Comparison of ENCODE assay signal across 2 cellular contexts in the genomic region with DNA sequence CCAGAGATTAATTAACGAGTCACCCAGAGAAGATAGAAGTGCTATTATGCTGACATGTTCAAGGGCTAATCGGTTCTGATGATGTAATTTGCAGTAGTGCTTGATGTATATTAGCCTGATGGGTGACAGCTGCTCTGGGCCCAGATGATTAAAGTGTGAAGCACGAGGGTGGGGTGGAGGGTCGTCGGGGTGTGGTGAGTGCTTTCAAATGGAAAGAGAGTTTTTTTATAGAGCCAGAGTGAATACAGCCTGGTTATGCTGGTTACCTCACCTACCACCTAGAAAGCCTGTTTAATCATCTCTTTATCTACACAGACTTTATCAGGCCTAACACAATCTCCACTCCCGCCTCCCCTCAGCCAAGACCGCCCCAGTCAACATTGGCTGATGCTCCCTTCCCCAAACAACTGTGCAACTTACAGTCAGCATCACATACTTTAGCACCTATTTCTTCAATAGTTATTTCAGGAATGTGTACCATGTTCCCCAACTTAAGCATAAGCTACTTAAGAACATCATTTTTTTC.
TF ChIP-seq lines count a peak whose summit lies in the region.

No MANE protein-coding gene starts in this region.

TF ChIP-seq in HCT116, 20 proteins besides CTCF, POLR2A, EP300 and RAD21:
- TF ChIP-seq JUND (IDR thresholded peaks at IDR 0.05) (no peak), POLR2AphosphoS5 (IDR thresholded peaks at IDR 0.05; ENCODE audit: low read depth, low read length) (no peak)
- TF ChIP-seq, protein P1, sequence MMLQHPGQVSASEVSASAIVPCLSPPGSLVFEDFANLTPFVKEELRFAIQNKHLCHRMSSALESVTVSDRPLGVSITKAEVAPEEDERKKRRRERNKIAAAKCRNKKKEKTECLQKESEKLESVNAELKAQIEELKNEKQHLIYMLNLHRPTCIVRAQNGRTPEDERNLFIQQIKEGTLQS (IDR thresholded peaks at IDR 0.05) = peak; percentile 20; the same call in 1 of the 2 replicates
- TF ChIP-seq, protein P2, sequence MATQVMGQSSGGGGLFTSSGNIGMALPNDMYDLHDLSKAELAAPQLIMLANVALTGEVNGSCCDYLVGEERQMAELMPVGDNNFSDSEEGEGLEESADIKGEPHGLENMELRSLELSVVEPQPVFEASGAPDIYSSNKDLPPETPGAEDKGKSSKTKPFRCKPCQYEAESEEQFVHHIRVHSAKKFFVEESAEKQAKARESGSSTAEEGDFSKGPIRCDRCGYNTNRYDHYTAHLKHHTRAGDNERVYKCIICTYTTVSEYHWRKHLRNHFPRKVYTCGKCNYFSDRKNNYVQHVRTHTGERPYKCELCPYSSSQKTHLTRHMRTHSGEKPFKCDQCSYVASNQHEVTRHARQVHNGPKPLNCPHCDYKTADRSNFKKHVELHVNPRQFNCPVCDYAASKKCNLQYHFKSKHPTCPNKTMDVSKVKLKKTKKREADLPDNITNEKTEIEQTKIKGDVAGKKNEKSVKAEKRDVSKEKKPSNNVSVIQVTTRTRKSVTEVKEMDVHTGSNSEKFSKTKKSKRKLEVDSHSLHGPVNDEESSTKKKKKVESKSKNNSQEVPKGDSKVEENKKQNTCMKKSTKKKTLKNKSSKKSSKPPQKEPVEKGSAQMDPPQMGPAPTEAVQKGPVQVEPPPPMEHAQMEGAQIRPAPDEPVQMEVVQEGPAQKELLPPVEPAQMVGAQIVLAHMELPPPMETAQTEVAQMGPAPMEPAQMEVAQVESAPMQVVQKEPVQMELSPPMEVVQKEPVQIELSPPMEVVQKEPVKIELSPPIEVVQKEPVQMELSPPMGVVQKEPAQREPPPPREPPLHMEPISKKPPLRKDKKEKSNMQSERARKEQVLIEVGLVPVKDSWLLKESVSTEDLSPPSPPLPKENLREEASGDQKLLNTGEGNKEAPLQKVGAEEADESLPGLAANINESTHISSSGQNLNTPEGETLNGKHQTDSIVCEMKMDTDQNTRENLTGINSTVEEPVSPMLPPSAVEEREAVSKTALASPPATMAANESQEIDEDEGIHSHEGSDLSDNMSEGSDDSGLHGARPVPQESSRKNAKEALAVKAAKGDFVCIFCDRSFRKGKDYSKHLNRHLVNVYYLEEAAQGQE (IDR thresholded peaks at IDR 0.05; ENCODE audit: low read depth) = no peak

TF ChIP-seq in neural cell, 6 proteins besides CTCF, POLR2A, EP300 and RAD21:
- TF ChIP-seq POLR2AphosphoS5 (IDR thresholded peaks at IDR 0.05) (peak; percentile 12), SMC3 (conservative IDR thresholded peaks at IDR 0.05; ENCODE audit: poor library complexity) (no peak)
